Comparison of ENCODE assay signal across 8 cellular contexts in genomic region chr6:170305772-170306323, GRCh38. TPM values are rescaled to one million over a fixed set of nuclear protein-coding genes. Genes with fewer than 3 reads are reported as not detected.
DNase-seq lines count a peak whose midpoint lies in the region; ATAC-seq and TF ChIP-seq lines count a peak whose summit lies in the region.

No MANE protein-coding gene starts in this region.

- H3K27me3 ChIP-seq in GM06990 (replicated peaks; ENCODE audit: control insufficient read depth, insufficient read depth, low read length), result no peaks in the 10 kb centered on the region
- H3K27me3 ChIP-seq in HUES6 (ENCODE audit: control insufficient read depth, insufficient read depth, low read length), result peaks cover 24% of the 10 kb centered on the region; the same call in 1 of the 2 replicates
- H3K27me3 ChIP-seq in mammary epithelial cell (ENCODE audit: insufficient read depth, low read length), result no peaks in the 10 kb centered on the region
- no peaks in the 10 kb centered on the region for H3K27me3 ChIP-seq in muscle layer of colon (ENCODE audit: control insufficient read depth in 1 of 2, insufficient read depth in 2 of 2, low read length in 2 of 2)

- dilution Hi-C loops in mammary epithelial cell (cut with HindIII; ENCODE audit: low sequenced_read_pairs), result no loop called here

- DNase-seq in GM06990 (ENCODE audit: extremely low read depth, insufficient read length), result no peak
- no peak for DNase-seq in mammary epithelial cell
- no peak for DNase-seq in SIG-M5 treated with dmso at 0.1 percent for 504 hours (lab: John Stamatoyannopoulos, UW; ENCODE audit: unreplicated experiment)
- DNase-seq in SK-N-DZ (ENCODE audit: low spot score), result no peak

- no peak for TF ChIP-seq CTCF in GM06990 (IDR thresholded peaks at IDR 0.05; ENCODE audit: insufficient read depth, low read length, poor library complexity, severe bottlenecking)
- no peak for TF ChIP-seq CTCF in mammary epithelial cell (conservative IDR thresholded peaks at IDR 0.05 in 1 of 2, IDR thresholded peaks at IDR 0.05 in 1 of 2; ENCODE audit: extremely low read depth in 1 of 2, insufficient read depth in 1 of 2, low read depth in 1 of 2, low read length in 2 of 2)

- WGBS in mammary epithelial cell (ENCODE audit: low coverage, missing lambda C conversion rate), result 10% methylated on average over 4 of the region's 31 CpGs

- H2AFZ ChIP-seq in mammary epithelial cell (ENCODE audit: low read depth, low read length), result peak overlapping the region; percentile 95

- ATAC-seq in HG02885 (IDR thresholded peaks at IDR 0.05; ENCODE audit: poor library complexity, unreplicated experiment) (no peak), HG03159 (IDR thresholded peaks at IDR 0.05; ENCODE audit: unreplicated experiment) (no peak)

- no TSS peak for BruUV-seq in mammary epithelial cell (replicated peaks; lab: Mats Ljungman, UMichigan)

- H3K9ac ChIP-seq in HUES6 (ENCODE audit: low read length) (peak overlapping the region; percentile 83), mammary epithelial cell (ENCODE audit: insufficient read depth, low read length) (peak overlapping the region; percentile 62), muscle layer of colon (ENCODE audit: low read length) (peak overlapping the region; percentile 53)

- no peak overlapping the region; the same call in 1 of the 2 replicates for H3K27ac ChIP-seq in HUES6 (ENCODE audit: low read depth, low read length)
- H3K27ac ChIP-seq in mammary epithelial cell (ENCODE audit: insufficient read depth, low read depth, low read length), result peak overlapping the region; percentile 66
- H3K27ac ChIP-seq in muscle layer of colon (ENCODE audit: low read depth, low read length), result peak overlapping the region; percentile 86

- peaks cover 11% of the 10 kb centered on the region for H3K4me1 ChIP-seq in HUES6 (ENCODE audit: control insufficient read depth, insufficient read depth, low read length)
- H3K4me1 ChIP-seq in mammary epithelial cell (ENCODE audit: insufficient read depth, low read length), result peaks cover 22% of the 10 kb centered on the region
- H3K4me1 ChIP-seq in muscle layer of colon (ENCODE audit: insufficient read depth, low read length), result peaks cover 28% of the 10 kb centered on the region

- CTCF ChIA-PET in mammary epithelial cell (lab: Charles Lee; ENCODE audit: low non-redundant PET), result no interaction called here

- peak overlapping the region; percentile 98 for H3K4me2 ChIP-seq in mammary epithelial cell (ENCODE audit: insufficient read depth, low read depth, low read length)

- H3K9me3 ChIP-seq in HUES6 (ENCODE audit: control insufficient read depth, insufficient read depth, low read depth, low read length), result peaks cover 47% of the 10 kb centered on the region
- H3K9me3 ChIP-seq in mammary epithelial cell (replicated peaks; ENCODE audit: insufficient read depth, low read length), result no peaks in the 10 kb centered on the region
- H3K9me3 ChIP-seq in muscle layer of colon (ENCODE audit: low read length), result no peaks in the 10 kb centered on the region

- H3K79me2 ChIP-seq in mammary epithelial cell (ENCODE audit: insufficient read depth, low read length), result peaks cover 48% of the 10 kb centered on the region

- H3K36me3 ChIP-seq in GM06990 (ENCODE audit: control insufficient read depth, insufficient read depth, low read length), result no peaks in the 10 kb centered on the region
- H3K36me3 ChIP-seq in HUES6 (ENCODE audit: control insufficient read depth, insufficient read depth, low read length), result no peaks in the 10 kb centered on the region
- H3K36me3 ChIP-seq in mammary epithelial cell (ENCODE audit: insufficient read depth, low read length), result no peaks in the 10 kb centered on the region
- H3K36me3 ChIP-seq in muscle layer of colon (ENCODE audit: insufficient read depth, low read length), result peaks cover 5% of the 10 kb centered on the region

- in situ Hi-C loops in mammary epithelial cell (cut with MboI; ENCODE audit: low sequenced_read_pairs in 2 of 2), result no loop called here

- intact Hi-C loops in mammary epithelial cell (cut with micrococcal nuclease), result loop anchor here (5.0 to 10.0 kb wide), 4 partner anchors 211 to 581 kb away; partner anchors contain the start of gene PHF10

- H4K20me1 ChIP-seq in mammary epithelial cell (ENCODE audit: insufficient read depth, low read length), result no peaks in the 10 kb centered on the region

- peak overlapping the region; percentile 70 for H3K4me3 ChIP-seq in GM06990 (replicated peaks; ENCODE audit: low read depth, low read length)
- H3K4me3 ChIP-seq in HUES6 (ENCODE audit: low read depth, low read length), result peak overlapping the region; percentile 90
- H3K4me3 ChIP-seq in mammary epithelial cell (replicated peaks in 1 of 3; ENCODE audit: insufficient read depth in 1 of 3, low read depth in 2 of 3, low read length in 3 of 3), result peak overlapping the region; percentile 72 to 98 (median 98)
- peak overlapping the region; percentile 91 to 96 for H3K4me3 ChIP-seq in muscle layer of colon (ENCODE audit: low read depth in 1 of 2, low read length in 2 of 2)

RNA-seq across cellular contexts. Expression of gene FAM120B, which starts 0.7 kb away (rescaled TPM):
- 10 to 100 TPM; 27.3 to 29.7 TPM for total RNA-seq in mammary epithelial cell
- 11.3 TPM for polyA plus RNA-seq in mammary epithelial cell
- polyA minus RNA-seq in mammary epithelial cell, result 45.2 TPM
- 7.8 and 9.1 TPM in 2 replicates for polyA plus RNA-seq in SK-N-DZ (2014; cell fraction: cytosol; rRNA removed)
- polyA plus RNA-seq in SK-N-DZ (2014; cell fraction: nucleus; rRNA removed), result 13.9 and 18.7 TPM in 2 replicates

RNA-seq across cellular contexts. Expression of gene DLL1, which starts 15.0 kb away (rescaled TPM):
- total RNA-seq in mammary epithelial cell, result 10 to 100 TPM; 27.5 to 45.8 TPM
- polyA plus RNA-seq in mammary epithelial cell, result 10.9 TPM
- polyA minus RNA-seq in mammary epithelial cell, result 8.7 TPM
- 2.6 and 3.0 TPM in 2 replicates for polyA plus RNA-seq in SK-N-DZ (2014; cell fraction: cytosol; rRNA removed)
- polyA plus RNA-seq in SK-N-DZ (2014; cell fraction: nucleus; rRNA removed), result 7.3 and 9.7 TPM in 2 replicates
